Comparison of ENCODE assay signal across 16 cellular contexts in genomic region chr10:46552526-46553237, GRCh38. TPM values are rescaled to one million over a fixed set of nuclear protein-coding genes. Genes with fewer than 3 reads are reported as not detected.
DNase-seq lines count a peak whose midpoint lies in the region; ATAC-seq, FAIRE-seq and TF ChIP-seq lines count a peak whose summit lies in the region.
"Had no signal": no experiment of that assay in that cellular context is flagged by ENCODE, and none has a peak within 500 bp of the region (broad histone marks: within the 10 kb centered on the region; RNA-seq: fewer than 3 reads in every experiment).

No MANE protein-coding gene starts in this region.

- peaks cover 7% of the 10 kb centered on the region for H3K4me1 Mint-ChIP-seq in stimulated activated memory B cell treated with anti-CD40 and anti-IgM and Interleukin-4, amounts not matched to agents 10 μg/mL and 1 μg/mL and 100 μg/mL, for 72 hours

- H3K4me3 ChIP-seq in Peyer's patch: no peak overlapping the region
- H3K4me3 ChIP-seq in HepG2 (replicated peaks in 1 of 3; ENCODE audit: insufficient read depth in 1 of 3, low read depth in 2 of 3, low read length in 3 of 3): no peak overlapping the region
- H3K4me3 ChIP-seq in suprapubic skin: no peak overlapping the region

- TF ChIP-seq CTCF in Peyer's patch (IDR thresholded peaks at IDR 0.05) (no peak), HepG2 (CRISPR knock-in tag; IDR thresholded peaks at IDR 0.05) (no peak), suprapubic skin (IDR thresholded peaks at IDR 0.05) (no peak)

- no peak for FAIRE-seq in HepG2 (lab: Jason Lieb, UNC)
- FAIRE-seq in H54 (lab: Jason Lieb, UNC): no peak

- no peaks in the 10 kb centered on the region for H3K9me3 ChIP-seq in Peyer's patch
- no peaks in the 10 kb centered on the region for H3K9me3 ChIP-seq in HepG2 (ENCODE audit: low read length)
- H3K9me3 ChIP-seq in suprapubic skin: no peaks in the 10 kb centered on the region

- H3K27ac Mint-ChIP-seq in activated naive CD4-positive, alpha-beta T cell treated with anti-CD3 and anti-CD28 coated beads, Interleukin-2, amount 50 U/mL, for 72 hours: no peak overlapping the region
- no peak overlapping the region for H3K27ac Mint-ChIP-seq in stimulated activated memory B cell treated with anti-CD40 and anti-IgM and Interleukin-4, amounts not matched to agents 10 μg/mL and 1 μg/mL and 100 μg/mL, for 72 hours
- H3K27ac Mint-ChIP-seq: stimulated activated naive CD8-positive, alpha-beta T cell treated with anti-CD3 and anti-CD28 coated beads, Interleukin-15, amount 100 ng/mL, for 72 hours; T-helper 1 cell treated with Interleukin-12 subunit alpha and Interleukin-12 subunit beta and Interleukin-4 antibody, amounts not matched to agents 30 μg/mL and 1 μg/mL, for 36 hours had no signal

- no peak overlapping the region for H2AFZ ChIP-seq in HepG2 (ENCODE audit: low read length)

- DNase-seq in activated naive CD4-positive, alpha-beta T cell treated with anti-CD3 and anti-CD28 coated beads, Interleukin-2, amount 50 U/mL, for 72 hours (ENCODE audit: low spot score in 2 of 2): peak; percentile 6 to 51
- no peak for DNase-seq in activated naive CD4-positive, alpha-beta T cell (lab: John Stamatoyannopoulos, UW)
- DNase-seq in Peyer's patch: peak; percentile 14 to 66 (median 58)
- no peak for DNase-seq in HepG2 (ENCODE audit: low spot score)
- peak; percentile 57 to 76 for DNase-seq in suprapubic skin (ENCODE audit: low spot score in 2 of 2)
- DNase-seq in H54 (ENCODE audit: insufficient read length, low spot score): no peak
- DNase-seq in SIG-M5 (lab: John Stamatoyannopoulos, UW): no peak
- DNase-seq: dermis blood vessel endothelial cell; NCI-H2171 treated with DMSO at 0.1 percent for 48 hours; retina; stimulated activated naive CD8-positive, alpha-beta T cell treated with anti-CD3 and anti-CD28 coated beads, Interleukin-15, amount 100 ng/mL, for 72 hours had no signal

- ATAC-seq in activated naive CD4-positive, alpha-beta T cell treated with anti-CD3 and anti-CD28 coated beads, Interleukin-2, amount 50 U/mL, for 72 hours: no peak
- ATAC-seq in HepG2: no peak
- no peak for ATAC-seq in stimulated activated memory B cell treated with anti-CD40 and anti-IgM and Interleukin-4, amounts not matched to agents 10 μg/mL and 1 μg/mL and 100 μg/mL, for 72 hours
- ATAC-seq: Panc1; stimulated activated naive CD8-positive, alpha-beta T cell treated with anti-CD3 and anti-CD28 coated beads, Interleukin-15, amount 100 ng/mL, for 72 hours had no signal

- in situ Hi-C loops in HepG2 (cut with HindIII; ENCODE audit: extremely low pct_ligation_motif_present, low pct_unique_long_range_greater_than_20kb): no loop called here

- no TSS peak for BruUV-seq in HepG2 (replicated peaks; lab: Mats Ljungman, UMichigan)

- no peaks in the 10 kb centered on the region for H3K9me3 Mint-ChIP-seq in activated naive CD4-positive, alpha-beta T cell treated with anti-CD3 and anti-CD28 coated beads, Interleukin-2, amount 50 U/mL, for 72 hours
- H3K9me3 Mint-ChIP-seq in stimulated activated memory B cell treated with anti-CD40 and anti-IgM and Interleukin-4, amounts not matched to agents 10 μg/mL and 1 μg/mL and 100 μg/mL, for 72 hours: no peaks in the 10 kb centered on the region
- H3K9me3 Mint-ChIP-seq: stimulated activated naive CD8-positive, alpha-beta T cell treated with anti-CD3 and anti-CD28 coated beads, Interleukin-15, amount 100 ng/mL, for 72 hours; T-helper 1 cell treated with Interleukin-12 subunit alpha and Interleukin-12 subunit beta and Interleukin-4 antibody, amounts not matched to agents 30 μg/mL and 1 μg/mL, for 36 hours had no signal

- TF ChIP-seq RAD21 in HepG2 (CRISPR knock-in tag; IDR thresholded peaks at IDR 0.05): no peak

- no peaks in the 10 kb centered on the region; the same call in 1 of the 2 replicates for H4K20me1 ChIP-seq in HepG2 (ENCODE audit: insufficient read depth, low read length)

- no peaks in the 10 kb centered on the region for H3K36me3 Mint-ChIP-seq in activated naive CD4-positive, alpha-beta T cell treated with anti-CD3 and anti-CD28 coated beads, Interleukin-2, amount 50 U/mL, for 72 hours
- no peaks in the 10 kb centered on the region for H3K36me3 Mint-ChIP-seq in stimulated activated memory B cell treated with anti-CD40 and anti-IgM and Interleukin-4, amounts not matched to agents 10 μg/mL and 1 μg/mL and 100 μg/mL, for 72 hours

- H3K4me3 Mint-ChIP-seq in stimulated activated memory B cell treated with anti-CD40 and anti-IgM and Interleukin-4, amounts not matched to agents 10 μg/mL and 1 μg/mL and 100 μg/mL, for 72 hours: no peak overlapping the region
- H3K4me3 Mint-ChIP-seq: stimulated activated naive CD8-positive, alpha-beta T cell treated with anti-CD3 and anti-CD28 coated beads, Interleukin-15, amount 100 ng/mL, for 72 hours; T-helper 1 cell treated with Interleukin-12 subunit alpha and Interleukin-12 subunit beta and Interleukin-4 antibody, amounts not matched to agents 30 μg/mL and 1 μg/mL, for 36 hours had no signal

- H3K4me1 ChIP-seq in Peyer's patch (peaks cover 0 to 14% (median 6%) of the 10 kb centered on the region in 4 donors), HepG2 (ENCODE audit: insufficient read depth, low read length) (no peaks in the 10 kb centered on the region), suprapubic skin (peaks cover 19% of the 10 kb centered on the region)

- no peak overlapping the region for H3K9ac ChIP-seq in HepG2 (ENCODE audit: insufficient read depth, low read depth, low read length)

- TF ChIP-seq POLR2A in Peyer's patch (IDR thresholded peaks at IDR 0.05) (no peak), HepG2 (IDR thresholded peaks at IDR 0.05; ENCODE audit: insufficient read depth in 1 of 2, low read depth in 2 of 2, low read length in 2 of 2) (no peak), suprapubic skin (IDR thresholded peaks at IDR 0.05) (no peak), H54 (IDR thresholded peaks at IDR 0.05; ENCODE audit: low read depth, low read length) (no peak)

- POLR2A ChIA-PET in HepG2 (lab: Yijun Ruan, JAX): no interaction called here

- WGBS in HepG2 (ENCODE audit: low lambda C conversion rate): 34% methylated on average over 10 of the region's 10 CpGs
- 89% methylated on average over 10 of the region's 10 CpGs for WGBS in suprapubic skin

- no peaks in the 10 kb centered on the region for H3K79me2 ChIP-seq in HepG2 (ENCODE audit: insufficient read depth, low read length)

- H3K27me3 Mint-ChIP-seq in stimulated activated memory B cell treated with anti-CD40 and anti-IgM and Interleukin-4, amounts not matched to agents 10 μg/mL and 1 μg/mL and 100 μg/mL, for 72 hours: no peaks in the 10 kb centered on the region
- H3K27me3 Mint-ChIP-seq: stimulated activated naive CD8-positive, alpha-beta T cell treated with anti-CD3 and anti-CD28 coated beads, Interleukin-15, amount 100 ng/mL, for 72 hours had no signal

- no peak for TF ChIP-seq EP300 in HepG2 (IDR thresholded peaks at IDR 0.05; ENCODE audit: low read depth in 2 of 2, low read length in 2 of 2)
- TF ChIP-seq EP300 in HepG2 (CRISPR knock-in tag; IDR thresholded peaks at IDR 0.05; ENCODE audit: borderline replicate concordance): no peak
- TF ChIP-seq EP300 in suprapubic skin (IDR thresholded peaks at IDR 0.05): no peak

- no peak overlapping the region for H3K4me2 ChIP-seq in HepG2 (ENCODE audit: low read depth, low read length)

- CTCF ChIA-PET in HepG2 (lab: Yijun Ruan, JAX; ENCODE audit: low intra/inter-chr PET ratio, low total read pairs): no interaction called here

- H3K27ac ChIP-seq in Peyer's patch (no peak overlapping the region), HepG2 (ENCODE audit: extremely low read length, insufficient read depth, low read length) (no peak overlapping the region), suprapubic skin (no peak overlapping the region)

- H3K27me3 ChIP-seq in Peyer's patch: peaks cover 0 to 6% of the 10 kb centered on the region in 2 donors
- H3K27me3 ChIP-seq in HepG2 (ENCODE audit: control insufficient read depth in 1 of 2, insufficient read depth in 2 of 2, low read length in 2 of 2): peaks cover 18 to 85% of the 10 kb centered on the region in 2 experiments
- H3K27me3 ChIP-seq in suprapubic skin: peaks cover 32% of the 10 kb centered on the region

- intact Hi-C loops in HepG2 (cut with micrococcal nuclease; ENCODE audit: unreplicated experiment): no loop called here

- H3K36me3 ChIP-seq in Peyer's patch (no peaks in the 10 kb centered on the region), HepG2 (replicated peaks in 1 of 2; ENCODE audit: control insufficient read depth in 1 of 2, insufficient read depth in 2 of 2, low read length in 2 of 2) (no peaks in the 10 kb centered on the region), suprapubic skin (no peaks in the 10 kb centered on the region)

RNA-seq across cellular contexts. Expression of gene GPRIN2, which starts 3.8 kb away (rescaled TPM):
- total RNA-seq in activated naive CD4-positive, alpha-beta T cell treated with anti-CD3 and anti-CD28 coated beads, Interleukin-2, amount 50 U/mL, for 72 hours: not detected
- total RNA-seq in Peyer's patch: 10 to 100 TPM in 3 of 4 donors, 1 to 10 TPM in 1; 6.6 to 79.9 (median 54.7) TPM
- not detected in 2 replicates for total RNA-seq in HepG2 (2016; rRNA removed; fragmentation: Illumina TruSeq; extraction: Trizol)
- not detected in 2 replicates for total RNA-seq in HepG2 (2016; cell fraction: cytosol; rRNA removed; fragmentation: Illumina TruSeq; extraction: Trizol; ENCODE audit: low read depth)
- total RNA-seq in HepG2 (2016; cell fraction: insoluble cytoplasmic fraction; rRNA removed; fragmentation: Illumina TruSeq; extraction: Trizol): not detected in 2 replicates
- not detected in 2 replicates for total RNA-seq in HepG2 (2016; cell fraction: membrane; rRNA removed; fragmentation: Illumina TruSeq; extraction: Trizol)
- total RNA-seq in HepG2 (2016; cell fraction: nucleus; rRNA removed; fragmentation: Illumina TruSeq; extraction: Trizol): not detected in 2 replicates
- not detected in 2 replicates for polyA plus RNA-seq in HepG2 (2011; rRNA removed)
- polyA plus RNA-seq in HepG2 (2011; cell fraction: cytosol; rRNA removed): not detected in 2 replicates
- not detected in 2 replicates for polyA plus RNA-seq in HepG2 (2011; cell fraction: nucleus; rRNA removed)
- polyA plus RNA-seq in HepG2 (2012): not detected in 2 replicates
- not detected in 2 replicates for polyA plus RNA-seq in HepG2 (2016; cell fraction: cytosol; fragmentation: Illumina TruSeq; extraction: Trizol; ENCODE audit: low read depth)
- polyA plus RNA-seq in HepG2 (2016; cell fraction: insoluble cytoplasmic fraction; fragmentation: Illumina TruSeq; extraction: Trizol; ENCODE audit: low read depth): not detected in 2 replicates
- polyA plus RNA-seq in HepG2 (2016; cell fraction: membrane; fragmentation: Illumina TruSeq; extraction: Trizol; ENCODE audit: low read depth): not detected in 2 replicates
- polyA plus RNA-seq in HepG2 (2016; cell fraction: nucleus; fragmentation: Illumina TruSeq; extraction: Trizol; ENCODE audit: insufficient read depth, low read depth): not detected in 2 replicates
- not detected in 2 replicates for polyA minus RNA-seq in HepG2 (2011; rRNA and poly(A)+ RNA removed; ENCODE audit: low replicate concordance)
- polyA minus RNA-seq in HepG2 (2011; cell fraction: cytosol; rRNA and poly(A)+ RNA removed): not detected in 2 replicates
- polyA minus RNA-seq in HepG2 (2011; cell fraction: nucleus; rRNA and poly(A)+ RNA removed): not detected in 2 replicates
- total RNA-seq in suprapubic skin: 10 to 100 TPM; 32.8 to 61.2 (median 40.4) TPM
- total RNA-seq: activated CD8-positive, alpha-beta memory T cell treated with anti-CD3 and anti-CD28 coated beads for 36 hours; LHCN-M2 had no signal

RNA-seq across cellular contexts. Expression of gene SYT15, which starts 26.2 kb away (rescaled TPM):
- 1 to 10 TPM in 1 of 2 donors, under 1 TPM in 1; 0.27 to 1.4 TPM for total RNA-seq in activated naive CD4-positive, alpha-beta T cell treated with anti-CD3 and anti-CD28 coated beads, Interleukin-2, amount 50 U/mL, for 72 hours
- total RNA-seq in Peyer's patch (1 to 10 TPM in 1 of 4 donors, under 1 TPM in 3; 0.18 to 4.1 (median 0.46) TPM), HepG2 (2016; rRNA removed; fragmentation: Illumina TruSeq; extraction: Trizol) (0.24 and 0.38 TPM in 2 replicates), suprapubic skin (1 to 10 TPM in 3 of 4 donors, under 1 TPM in 1; 0.26 to 4.0 (median 2.6) TPM)
- total RNA-seq in HepG2 (2016; cell fraction: cytosol; rRNA removed; fragmentation: Illumina TruSeq; extraction: Trizol; ENCODE audit: low read depth): 0.40 TPM in 1 of 2 replicates, not detected in the other
- 0.19 and 0.34 TPM in 2 replicates for total RNA-seq in HepG2 (2016; cell fraction: insoluble cytoplasmic fraction; rRNA removed; fragmentation: Illumina TruSeq; extraction: Trizol)
- 0.24 and 0.37 TPM in 2 replicates for total RNA-seq in HepG2 (2016; cell fraction: membrane; rRNA removed; fragmentation: Illumina TruSeq; extraction: Trizol)
- total RNA-seq in HepG2 (2016; cell fraction: nucleus; rRNA removed; fragmentation: Illumina TruSeq; extraction: Trizol): 0.43 and 0.47 TPM in 2 replicates
- polyA plus RNA-seq in HepG2 (2011; rRNA removed): 0.24 and 0.29 TPM in 2 replicates
- 0.13 and 0.15 TPM in 2 replicates for polyA plus RNA-seq in HepG2 (2011; cell fraction: cytosol; rRNA removed)
- 0.51 and 0.57 TPM in 2 replicates for polyA plus RNA-seq in HepG2 (2011; cell fraction: nucleus; rRNA removed)
- polyA plus RNA-seq in HepG2 (2012): 3.1 and 5.1 TPM in 2 replicates
- polyA plus RNA-seq in HepG2 (2016; cell fraction: cytosol; fragmentation: Illumina TruSeq; extraction: Trizol; ENCODE audit: low read depth): 0.25 TPM in 1 of 2 replicates, not detected in the other
- 0.30 and 0.46 TPM in 2 replicates for polyA plus RNA-seq in HepG2 (2016; cell fraction: insoluble cytoplasmic fraction; fragmentation: Illumina TruSeq; extraction: Trizol; ENCODE audit: low read depth)
- 0.15 and 0.24 TPM in 2 replicates for polyA plus RNA-seq in HepG2 (2016; cell fraction: membrane; fragmentation: Illumina TruSeq; extraction: Trizol; ENCODE audit: low read depth)
- 0.45 and 1.1 TPM in 2 replicates for polyA plus RNA-seq in HepG2 (2016; cell fraction: nucleus; fragmentation: Illumina TruSeq; extraction: Trizol; ENCODE audit: insufficient read depth, low read depth)
- 0.70 and 0.86 TPM in 2 replicates for polyA minus RNA-seq in HepG2 (2011; rRNA and poly(A)+ RNA removed; ENCODE audit: low replicate concordance)
- polyA minus RNA-seq in HepG2 (2011; cell fraction: cytosol; rRNA and poly(A)+ RNA removed): not detected in 2 replicates
- 1.9 and 2.8 TPM in 2 replicates for polyA minus RNA-seq in HepG2 (2011; cell fraction: nucleus; rRNA and poly(A)+ RNA removed)

Comparison
In these comparisons a context has a peak if more than half of its experiments do, and no peak if none do; other contexts are left out.
1. DNase-seq: peak in activated naive CD4-positive, alpha-beta T cell treated with anti-CD3 and anti-CD28 coated beads, Interleukin-2, amount 50 U/mL, for 72 hours (2 of 2), Peyer's patch (3 of 3) and suprapubic skin (2 of 2); none in activated naive CD4-positive, alpha-beta T cell (0 of 4), HepG2 (single experiment), H54 (single experiment) and SIG-M5 (single experiment).
2. RNA of gene GPRIN2, which starts 3.8 kb away (total RNA-seq): 6.6 to 79.9 TPM in Peyer's patch and 32.8 to 61.2 TPM in suprapubic skin; not detected in HepG2 and not detected in activated naive CD4-positive, alpha-beta T cell treated with anti-CD3 and anti-CD28 coated beads, Interleukin-2, amount 50 U/mL, for 72 hours; every median in the first group is over 4 times any median in the second.